Comparison of ENCODE assay signal across 8 cellular contexts in genomic region chr4:148441624-148441985, GRCh38. TPM values are rescaled to one million over a fixed set of nuclear protein-coding genes. Genes with fewer than 3 reads are reported as not detected.
DNase-seq lines count a peak whose midpoint lies in the region; ATAC-seq and TF ChIP-seq lines count a peak whose summit lies in the region.

No MANE protein-coding gene starts in this region.

- H3K4me2 ChIP-seq in KMS-11, result peak overlapping the region; percentile 80

- no peak for TF ChIP-seq CTCF in KMS-11 (conservative IDR thresholded peaks at IDR 0.05; ENCODE audit: low read depth, low read length)
- TF ChIP-seq CTCF in dorsolateral prefrontal cortex (IDR thresholded peaks at IDR 0.05 in 54 of 56, conservative IDR thresholded peaks at IDR 0.05 in 2 of 56; ENCODE audit: low read depth in 1 of 56, partially characterized antibody in 56 of 56), result peak in 1 of 56 donors; percentile 24
- TF ChIP-seq CTCF in natural killer cell (IDR thresholded peaks at IDR 0.05), result no peak

- intact Hi-C loops in dorsolateral prefrontal cortex (cut with DNase I) (loop anchor here in 1 of 2 donors (10.0 kb wide), 1 partner anchor 157 kb away; no protein-coding TSS in a partner anchor), natural killer cell (cut with micrococcal nuclease) (loop anchor here (10.0 kb wide), 1 partner anchor 387 kb away; no protein-coding TSS in a partner anchor)

- peak overlapping the region in 1 of 2 donors; percentile 95 for H3K27ac Mint-ChIP-seq in natural killer cell

- ATAC-seq in natural killer cell, result no peak

- no peak overlapping the region for H3K4me3 ChIP-seq in KMS-11 (IDR thresholded peaks at IDR 0.05; ENCODE audit: insufficient read depth, low read depth, low read length)
- peak overlapping the region; percentile 67 to 99 (median 94) for H3K4me3 ChIP-seq in dorsolateral prefrontal cortex

- H3K79me2 ChIP-seq in KMS-11 (ENCODE audit: insufficient read depth, low read depth), result no peaks in the 10 kb centered on the region

- no peaks in the 10 kb centered on the region for H3K36me3 ChIP-seq in KMS-11 (ENCODE audit: insufficient read depth)

- peaks cover 21 to 34% of the 10 kb centered on the region in 2 donors for H3K27me3 Mint-ChIP-seq in natural killer cell (ENCODE audit: low read depth in 2 of 2)

- peak overlapping the region; percentile 97 for H3K4me3 Mint-ChIP-seq in natural killer cell

- no peaks in the 10 kb centered on the region for H4K20me1 ChIP-seq in KMS-11 (ENCODE audit: insufficient read depth)

- DNase-seq in Ammon's horn (ENCODE audit: low spot score), result peak; percentile 13
- DNase-seq in dorsolateral prefrontal cortex, result no peak
- DNase-seq in natural killer cell, result no peak
- DNase-seq in HuH-7.5 (ENCODE audit: low spot score), result no peak
- DNase-seq in GDM1 (lab: John Stamatoyannopoulos, UW), result no peak
- no peak for DNase-seq in stimulated activated CD4-positive, alpha-beta T cell treated with anti-CD3 and anti-CD28 coated beads, Interleukin-12 subunit alpha, Interleukin-12 subunit beta, amount 100 ng/mL, for 4 hours
- DNase-seq in NAMALWA (ENCODE audit: low spot score), result no peak

- peak overlapping the region; percentile 28; the same call in 1 of the 2 replicates for H3K9ac ChIP-seq in KMS-11

- H3K36me3 Mint-ChIP-seq in natural killer cell, result no peaks in the 10 kb centered on the region

- peaks cover 28 to 29% of the 10 kb centered on the region in 2 donors for H3K4me1 Mint-ChIP-seq in natural killer cell

- peaks cover 10% of the 10 kb centered on the region for H3K4me1 ChIP-seq in KMS-11 (ENCODE audit: low read depth, poor library complexity, severe bottlenecking)

- H3K27me3 ChIP-seq in KMS-11 (ENCODE audit: insufficient read depth, low read depth) (peaks cover 14% of the 10 kb centered on the region), dorsolateral prefrontal cortex (no peaks in the 10 kb centered on the region)

- no peaks in the 10 kb centered on the region for H3K9me3 Mint-ChIP-seq in natural killer cell

- peak overlapping the region; percentile 99 for H2AFZ ChIP-seq in KMS-11 (ENCODE audit: low read depth)

- H3K27ac ChIP-seq in KMS-11 (no peak overlapping the region), dorsolateral prefrontal cortex (peak overlapping the region; percentile 25 to 96 (median 87))

RNA-seq across cellular contexts. Expression of gene NR3C2, which starts 0.6 kb away (rescaled TPM):
- total RNA-seq in dorsolateral prefrontal cortex, result 10 to 100 TPM; 32.1 to 89.5 (median 56.4) TPM
- 1 to 10 TPM; 4.2 to 8.6 (median 6.3) TPM for total RNA-seq in natural killer cell
